Comparison of ENCODE assay signal across 14 cellular contexts in the genomic region with DNA sequence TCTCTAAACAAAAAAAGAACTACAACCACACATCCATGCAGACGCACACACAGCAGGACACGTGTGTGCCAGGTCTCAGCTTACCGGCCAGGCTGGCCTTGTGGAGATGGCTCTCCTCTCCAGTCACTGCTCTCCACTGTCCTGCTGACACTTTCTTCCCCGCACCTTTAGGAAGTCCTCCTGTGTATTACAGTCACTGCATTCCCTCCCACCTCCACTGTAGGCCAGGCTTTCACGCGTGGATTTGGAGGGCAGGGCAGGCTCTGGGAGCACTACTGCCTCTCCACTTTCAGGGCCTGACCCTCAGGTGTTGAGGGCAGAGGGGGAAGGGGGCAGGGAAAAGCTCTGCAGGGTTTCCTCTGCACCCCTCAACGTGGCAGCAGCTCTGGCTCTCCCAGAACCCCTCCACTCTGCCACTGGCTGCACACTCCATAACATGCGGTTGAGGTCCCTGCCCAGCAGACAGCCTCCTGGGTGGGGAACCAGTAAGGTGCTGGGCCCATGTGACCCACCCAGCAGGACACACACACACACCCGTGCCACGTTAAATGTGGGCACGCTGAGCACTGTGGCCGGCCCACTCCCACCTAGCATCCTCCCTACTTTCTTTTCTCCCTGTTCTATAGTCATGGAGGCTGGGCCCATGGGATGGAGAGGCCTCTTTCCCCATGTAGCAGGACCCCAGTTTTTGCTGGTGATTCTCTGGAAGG.
"Had no signal": no experiment of that assay in that cellular context is flagged by ENCODE, and none has a peak within 500 bp of the region (broad histone marks: within the 10 kb centered on the region; RNA-seq: fewer than 3 reads in every experiment).

No MANE protein-coding gene starts in this region.

- H3K27ac ChIP-seq: esophagus squamous epithelium, parathyroid adenoma had no signal

- H3K4me3 Mint-ChIP-seq: activated naive CD8-positive, alpha-beta T cell; activated T-cell treated with anti-CD3 and anti-CD28 coated beads, Interleukin-2, amount 50 U/mL, for 4 hours had no signal

- DNase-seq: activated T-cell treated with anti-CD3 and anti-CD28 coated beads, Interleukin-2, amount 50 U/mL, for 4 hours; anterior cingulate cortex; effector CD8-positive, alpha-beta T cell; esophagus squamous epithelium; mesendoderm; nephron progenitor cell; retina; stimulated activated CD4-positive, alpha-beta T cell treated with anti-CD3 and anti-CD28 coated beads, Interleukin-15, amount 100 ng/mL, for 24 hours; stimulated activated CD4-positive, alpha-beta T cell treated with anti-CD3 and anti-CD28 coated beads, Interleukin-4, amount 100 ng/mL, for 24 hours; stimulated activated naive CD4-positive, alpha-beta T cell treated with Interleukin-2 at 50 U/mL for 16 hours; SW 1271; upper lobe of left lung had no signal

- ATAC-seq: activated T-cell treated with anti-CD3 and anti-CD28 coated beads, Interleukin-2, amount 50 U/mL, for 4 hours had no signal

- H3K27me3 ChIP-seq: esophagus squamous epithelium, upper lobe of left lung had no signal

- H3K36me3 Mint-ChIP-seq: activated naive CD8-positive, alpha-beta T cell had no signal

- H3K27ac Mint-ChIP-seq: activated naive CD8-positive, alpha-beta T cell had no signal

- H3K9me3 ChIP-seq: esophagus squamous epithelium, upper lobe of left lung had no signal

- H3K36me3 ChIP-seq: esophagus squamous epithelium had no signal

- H3K27me3 Mint-ChIP-seq: activated naive CD8-positive, alpha-beta T cell had no signal

- H3K9me3 Mint-ChIP-seq: activated T-cell treated with anti-CD3 and anti-CD28 coated beads, Interleukin-2, amount 50 U/mL, for 4 hours; nephron progenitor cell had no signal

- H3K4me1 ChIP-seq: parathyroid adenoma had no signal

- H3K4me3 ChIP-seq: esophagus squamous epithelium, upper lobe of left lung had no signal
